7 cellular contexts compared by ENCODE assay signal in the genomic region with DNA sequence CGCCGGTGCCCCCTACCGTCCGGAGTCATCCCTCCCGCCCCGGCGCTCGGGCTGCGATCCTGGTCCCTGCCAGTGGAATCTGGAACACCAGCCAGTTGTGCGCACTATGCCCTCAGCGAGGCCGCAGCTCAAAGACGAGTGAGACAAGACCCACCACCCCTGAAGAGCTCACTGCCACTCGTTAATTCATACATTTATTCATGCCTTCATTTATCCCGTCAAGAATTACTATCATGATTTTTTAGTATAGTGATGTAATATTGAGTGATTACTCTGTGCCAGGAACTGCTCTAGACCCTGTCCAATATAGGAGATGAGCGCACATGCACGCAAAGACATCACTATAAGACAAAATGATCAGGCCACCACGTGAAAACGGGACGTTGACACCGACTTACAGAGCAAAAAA. TPM values are rescaled to one million over a fixed set of nuclear protein-coding genes. Genes with fewer than 3 reads are reported as not detected.
A peak's percentile ranks its signal among the peaks of the same experiment; 100 is the strongest.
DNase-seq lines count a peak whose midpoint lies in the region; ATAC-seq and TF ChIP-seq lines count a peak whose summit lies in the region.

No MANE protein-coding gene starts in this region.

- H3K9me2 ChIP-seq in OCI-LY7 (ENCODE audit: insufficient read depth, low read length) = no peaks in the 10 kb centered on the region

- peak; percentile 82 for TF ChIP-seq CTCF in OCI-LY7 (conservative IDR thresholded peaks at IDR 0.05; ENCODE audit: low read length)
- peak in 53 of 56 donors; percentile 3 to 96 (median 84) for TF ChIP-seq CTCF in dorsolateral prefrontal cortex (IDR thresholded peaks at IDR 0.05 in 54 of 56, conservative IDR thresholded peaks at IDR 0.05 in 2 of 56; ENCODE audit: low read depth in 1 of 56, partially characterized antibody in 56 of 56)

- WGBS in thymus = 13% methylated on average over 21 of the region's 21 CpGs

- peaks cover 24% of the 10 kb centered on the region for H4K20me1 ChIP-seq in OCI-LY7 (ENCODE audit: insufficient read depth, low read length)

- H3K27me3 ChIP-seq in dorsolateral prefrontal cortex = no peaks in the 10 kb centered on the region
- H3K27me3 ChIP-seq in thymus (ENCODE audit: control insufficient read depth, insufficient read depth) = no peaks in the 10 kb centered on the region

- CTCF ChIA-PET in OCI-LY7 (lab: Charles Lee; ENCODE audit: unreplicated experiment) = interaction anchor here (1.2 to 1.3 kb wide), 3 partner anchors 13 to 842 kb away, joined by 3 to 4 read pairs (median 4); a partner anchor contains a TSS

- intact Hi-C loops in OCI-LY7 (cut with micrococcal nuclease; ENCODE audit: unreplicated experiment) = loop anchor here (5.0 kb wide), 1 partner anchor 843 kb away; a partner anchor contains a TSS
- intact Hi-C loops in dorsolateral prefrontal cortex (cut with DNase I) = loop anchor here (5.0 to 10.0 kb wide), 5 partner anchors 227 to 1477 kb away; a partner anchor contains a TSS

- peaks cover 41% of the 10 kb centered on the region; the same call in 1 of the 2 replicates for H3K79me2 ChIP-seq in OCI-LY7 (ENCODE audit: insufficient read depth, low read depth, low read length)

- H3K36me3 ChIP-seq in ES-I3 (ENCODE audit: insufficient read depth, low read length) (no peaks in the 10 kb centered on the region), OCI-LY7 (ENCODE audit: insufficient read depth, low read length) (peaks cover 6% of the 10 kb centered on the region; the same call in 1 of the 2 replicates), thymus (ENCODE audit: control insufficient read depth, insufficient read depth) (no peaks in the 10 kb centered on the region)

- H3K27ac ChIP-seq in OCI-LY7 (ENCODE audit: low read depth, low read length, poor library complexity, severe bottlenecking) = peak overlapping the region; percentile 79
- peak overlapping the region; percentile 47 to 99 (median 97) for H3K27ac ChIP-seq in dorsolateral prefrontal cortex
- H3K27ac ChIP-seq in thymus (ENCODE audit: low read depth) = peak overlapping the region; percentile 98

- H3K4me3 ChIP-seq in OCI-LY7 (ENCODE audit: low read depth, low read length, poor library complexity, severe bottlenecking) (peak overlapping the region; percentile 91), dorsolateral prefrontal cortex (peak overlapping the region; percentile 70 to 98 (median 89)), thymus (ENCODE audit: low read length) (peak overlapping the region; percentile 92)

- peak overlapping the region; percentile 40; the same call in 1 of the 2 replicates for H3K4me2 ChIP-seq in OCI-LY7 (ENCODE audit: low read length)

- DNase-seq in OCI-LY7 (ENCODE audit: low spot score) = no peak
- DNase-seq in dorsolateral prefrontal cortex = peak in 7 of 10 donors; percentile 73 to 87 (median 81)
- DNase-seq in medulla oblongata (ENCODE audit: extremely low spot score) = peak; percentile 90
- DNase-seq in iPS-NIHi7 (ENCODE audit: extremely low spot score) = no peak

- H2AFZ ChIP-seq in OCI-LY7 (ENCODE audit: low read length) = peak overlapping the region; percentile 44

- H3K9me3 ChIP-seq in ES-I3 (ENCODE audit: control insufficient read depth, insufficient read depth, low read length) (no peaks in the 10 kb centered on the region), OCI-LY7 (ENCODE audit: low read length) (no peaks in the 10 kb centered on the region), thymus (ENCODE audit: control insufficient read depth) (no peaks in the 10 kb centered on the region)

- peak overlapping the region; percentile 95; the same call in 1 of the 2 replicates for H3K9ac ChIP-seq in ES-I3 (ENCODE audit: low read depth, low read length)

- POLR2A ChIA-PET in OCI-LY7 (lab: Charles Lee) = interaction anchor here (0.6 to 1.7 kb wide), 19 partner anchors 8 to 729 kb away, joined by 3 to 8 read pairs (median 4); no protein-coding TSS in a partner anchor

- H3K4me1 ChIP-seq in ES-I3 (ENCODE audit: insufficient read depth, low read length) (no peaks in the 10 kb centered on the region; the same call in 1 of the 2 replicates), OCI-LY7 (ENCODE audit: insufficient read depth, low read length, poor library complexity, severe bottlenecking) (peaks cover 21% of the 10 kb centered on the region), thymus (ENCODE audit: control insufficient read depth, insufficient read depth, low read length) (peaks cover 4% of the 10 kb centered on the region)

- no TSS peak for BruUV-seq in OCI-LY7 (replicated peaks; lab: Mats Ljungman, UMichigan)

- ATAC-seq in GM21526 (IDR thresholded peaks at IDR 0.05; ENCODE audit: low FRiP score, unreplicated experiment) = peak; percentile 0

RNA-seq across cellular contexts. Expression of a gene that starts 0.3 kb away (rescaled TPM):
- 55.7 and 73.1 TPM in 2 replicates for total RNA-seq in OCI-LY7 (2014; rRNA removed; shearing (Covaris generic))
- total RNA-seq in OCI-LY7 (2022) (74.6 and 77.7 TPM in 2 replicates), dorsolateral prefrontal cortex (10 to 100 TPM; 45.7 to 98.2 (median 70.4) TPM)
- 60.1 TPM for polyA plus RNA-seq in thymus

Comparison
In these comparisons a context has a peak if more than half of its experiments do, and no peak if none do; other contexts are left out.
1. DNase-seq: peak in dorsolateral prefrontal cortex (7 of 10) and medulla oblongata (single experiment); none in OCI-LY7 (single experiment) and iPS-NIHi7 (single experiment).
2. Peak in every context shown above with its lines, with median percentiles within 50 percentile points of each other: H3K27ac ChIP-seq and H3K4me3 ChIP-seq.